ENCODE assay signal across 9 cellular contexts in genomic region chr7:17275749-17276671, GRCh38. TPM values are rescaled to one million over a fixed set of nuclear protein-coding genes. Genes with fewer than 3 reads are reported as not detected.
DNase-seq lines count a peak whose midpoint lies in the region; ATAC-seq and TF ChIP-seq lines count a peak whose summit lies in the region.
"Had no signal": no experiment of that assay in that cellular context is flagged by ENCODE, and none has a peak within 500 bp of the region (broad histone marks: within the 10 kb centered on the region; RNA-seq: fewer than 3 reads in every experiment).

No MANE protein-coding gene starts in this region.

- H3K27me3 Mint-ChIP-seq in dendritic cell treated with granulocyte-macrophage colony-stimulating factor and Interleukin-4, amounts not matched to agents 40 ng/mL and 50 ng/mL, for 4 days = no peaks in the 10 kb centered on the region

- H3K27ac ChIP-seq in A673 (ENCODE audit: low read depth, low read length, poor library complexity, severe bottlenecking) (no peak overlapping the region), thyroid gland (no peak overlapping the region)

- no peak for TF ChIP-seq CTCF in A673 (conservative IDR thresholded peaks at IDR 0.05; ENCODE audit: low read depth, low read length)
- TF ChIP-seq CTCF in mucosa of descending colon (IDR thresholded peaks at IDR 0.05) = no peak
- no peak for TF ChIP-seq CTCF in thyroid gland (IDR thresholded peaks at IDR 0.05)

- CTCF ChIA-PET in A673 (lab: Charles Lee) = no interaction called here

- H3K27ac Mint-ChIP-seq in dendritic cell treated with granulocyte-macrophage colony-stimulating factor and Interleukin-4, amounts not matched to agents 40 ng/mL and 50 ng/mL, for 4 days = peak overlapping the region; percentile 76

- H3K9me3 ChIP-seq in A673 (ENCODE audit: low read depth, low read length, poor library complexity, severe bottlenecking) = peaks cover 5% of the 10 kb centered on the region
- peaks cover 4% of the 10 kb centered on the region for H3K9me3 ChIP-seq in MG63
- H3K9me3 ChIP-seq in mucosa of descending colon = no peaks in the 10 kb centered on the region
- no peaks in the 10 kb centered on the region for H3K9me3 ChIP-seq in thyroid gland

- peaks cover 41% of the 10 kb centered on the region for H3K4me1 Mint-ChIP-seq in dendritic cell treated with granulocyte-macrophage colony-stimulating factor and Interleukin-4, amounts not matched to agents 40 ng/mL and 50 ng/mL, for 4 days (ENCODE audit: low read depth)

- H3K36me3 ChIP-seq in A673 (ENCODE audit: insufficient read depth, low read length, poor library complexity, severe bottlenecking) = no peaks in the 10 kb centered on the region
- no peaks in the 10 kb centered on the region for H3K36me3 ChIP-seq in MG63
- no peaks in the 10 kb centered on the region for H3K36me3 ChIP-seq in mucosa of descending colon (ENCODE audit: low read depth)
- no peaks in the 10 kb centered on the region for H3K36me3 ChIP-seq in thyroid gland

- no peak for TF ChIP-seq POLR2A in thyroid gland (IDR thresholded peaks at IDR 0.05)

- no peak overlapping the region for H3K4me3 Mint-ChIP-seq in dendritic cell treated with granulocyte-macrophage colony-stimulating factor and Interleukin-4, amounts not matched to agents 40 ng/mL and 50 ng/mL, for 4 days

- no peak overlapping the region for H3K4me3 ChIP-seq in A673 (ENCODE audit: low read depth, low read length, poor library complexity, severe bottlenecking)
- no peak overlapping the region for H3K4me3 ChIP-seq in MG63
- H3K4me3 ChIP-seq in mucosa of descending colon = no peak overlapping the region
- no peak overlapping the region for H3K4me3 ChIP-seq in thyroid gland (replicated peaks in 1 of 3)

- ATAC-seq in mucosa of descending colon = peak; percentile 21
- no peak for ATAC-seq in HG02884 (IDR thresholded peaks at IDR 0.05; ENCODE audit: unreplicated experiment)
- no peak for ATAC-seq in HG02938 (IDR thresholded peaks at IDR 0.05; ENCODE audit: unreplicated experiment)

- DNase-seq in A673 (ENCODE audit: low spot score) (peak; percentile 39), MG63 (peak; percentile 71), mucosa of descending colon (no peak), thyroid gland (no peak), NCI-H1930 (lab: John Stamatoyannopoulos, UW) (no peak)
- DNase-seq: NCI-H82 had no signal

- intact Hi-C loops in A673 (cut with micrococcal nuclease; ENCODE audit: unreplicated experiment) (no loop called here), mucosa of descending colon (cut with DNase I, micrococcal nuclease) (no loop called here), thyroid gland (cut with DNase I) (no loop called here)
- intact Hi-C loops in dendritic cell treated with granulocyte-macrophage colony-stimulating factor and Interleukin-4, amounts not matched to agents 40 ng/mL and 50 ng/mL, for 4 days (cut with micrococcal nuclease) = no loop called here

- peaks cover 34% of the 10 kb centered on the region for H3K4me1 ChIP-seq in A673 (ENCODE audit: insufficient read depth, low read length, poor library complexity, severe bottlenecking)
- no peaks in the 10 kb centered on the region for H3K4me1 ChIP-seq in mucosa of descending colon (ENCODE audit: low read depth)
- peaks cover 3 to 6% of the 10 kb centered on the region in 2 donors for H3K4me1 ChIP-seq in thyroid gland

- peaks cover 45% of the 10 kb centered on the region for H3K9me3 Mint-ChIP-seq in dendritic cell treated with granulocyte-macrophage colony-stimulating factor and Interleukin-4, amounts not matched to agents 40 ng/mL and 50 ng/mL, for 4 days

- peaks cover 26% of the 10 kb centered on the region for H3K36me3 Mint-ChIP-seq in dendritic cell treated with granulocyte-macrophage colony-stimulating factor and Interleukin-4, amounts not matched to agents 40 ng/mL and 50 ng/mL, for 4 days (ENCODE audit: low read depth)

- H3K27me3 ChIP-seq in A673 (replicated peaks; ENCODE audit: insufficient read depth, low read depth, low read length, poor library complexity) (peaks cover 69% of the 10 kb centered on the region), MG63 (no peaks in the 10 kb centered on the region), thyroid gland (no peaks in the 10 kb centered on the region)

- BruUV-seq in A673 (replicated peaks; lab: Mats Ljungman, UMichigan) = no TSS peak

- 76% methylated on average over 4 of the region's 4 CpGs for WGBS in thyroid gland, 2 donors

- POLR2A ChIA-PET in A673 (lab: Charles Lee; ENCODE audit: low non-redundant PET) = no interaction called here

RNA-seq across cellular contexts. Expression of gene AHR, which starts 22.4 kb away (rescaled TPM):
- total RNA-seq in A673 (2021) = 11.8 and 13.5 TPM in 2 replicates
- 107 and 117 TPM in 2 replicates for total RNA-seq in MG63 (2014; rRNA removed; shearing (Covaris generic); ENCODE audit: low replicate concordance)
- total RNA-seq in mucosa of descending colon = 10 to 100 TPM; 33.7 to 41.3 (median 36.3) TPM
- total RNA-seq in thyroid gland = 100 to 1,000 TPM in 1 of 4 donors, 10 to 100 TPM in 3; 68.3 to 127 (median 84.7) TPM

Comparison
In these comparisons a context has a peak if more than half of its experiments do, and no peak if none do; other contexts are left out.
1. DNase-seq: peak in A673 (single experiment) and MG63 (single experiment); none in mucosa of descending colon (0 of 3), thyroid gland (0 of 2) and NCI-H1930 (0 of 2).